ENCODE assay signal across 1 cellular context in the genomic region with DNA sequence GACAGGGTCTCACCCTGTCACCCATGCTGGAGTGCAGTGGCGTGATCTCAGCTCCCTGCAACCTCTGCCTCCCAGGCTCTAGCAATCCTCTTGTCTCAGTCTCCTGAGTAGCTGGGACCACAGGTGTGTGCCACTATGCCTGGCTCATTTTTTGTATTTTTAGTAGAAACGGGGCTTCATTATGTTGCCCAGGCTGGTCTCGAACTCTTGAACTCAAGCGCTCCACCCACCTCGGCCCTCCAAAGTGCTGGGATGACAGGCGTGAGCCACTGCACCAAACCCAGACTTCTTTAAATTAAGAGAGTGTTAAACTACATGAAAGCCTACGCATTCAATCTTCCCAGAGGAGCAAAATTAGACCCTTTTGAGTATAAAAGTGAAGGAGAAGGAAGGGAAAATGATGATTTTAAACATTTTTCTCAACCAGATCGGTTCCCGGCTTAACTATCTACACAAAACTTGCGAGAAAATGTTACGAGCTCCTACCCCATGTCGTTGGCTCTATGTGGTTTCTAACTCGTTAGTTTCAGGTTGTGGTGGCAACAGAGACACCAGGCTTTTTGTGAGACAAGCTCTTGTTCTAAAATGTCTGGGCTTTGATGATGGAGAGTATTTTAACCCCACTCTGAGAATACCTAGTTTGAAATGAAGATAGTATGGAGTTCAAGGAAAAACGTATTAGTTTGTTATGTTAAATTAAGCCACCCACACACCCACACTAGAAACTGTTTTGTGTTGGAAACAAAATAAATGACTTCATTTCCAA.
TF ChIP-seq lines count a peak whose summit lies in the region.

No MANE protein-coding gene starts in this region.

TF ChIP-seq in IMR-90, 13 proteins besides CTCF, POLR2A, EP300 and RAD21:
- TF ChIP-seq MXI1 (IDR thresholded peaks at IDR 0.05; ENCODE audit: borderline replicate concordance, low read depth, low read length): no peak
- TF ChIP-seq MAZ (IDR thresholded peaks at IDR 0.05; ENCODE audit: borderline replicate concordance, low read depth, low read length): no peak
- TF ChIP-seq CEBPB (IDR thresholded peaks at IDR 0.05; ENCODE audit: low read depth, low read length): no peak
- TF ChIP-seq, protein P1, sequence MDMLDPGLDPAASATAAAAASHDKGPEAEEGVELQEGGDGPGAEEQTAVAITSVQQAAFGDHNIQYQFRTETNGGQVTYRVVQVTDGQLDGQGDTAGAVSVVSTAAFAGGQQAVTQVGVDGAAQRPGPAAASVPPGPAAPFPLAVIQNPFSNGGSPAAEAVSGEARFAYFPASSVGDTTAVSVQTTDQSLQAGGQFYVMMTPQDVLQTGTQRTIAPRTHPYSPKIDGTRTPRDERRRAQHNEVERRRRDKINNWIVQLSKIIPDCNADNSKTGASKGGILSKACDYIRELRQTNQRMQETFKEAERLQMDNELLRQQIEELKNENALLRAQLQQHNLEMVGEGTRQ (IDR thresholded peaks at IDR 0.05; ENCODE audit: low read depth, low read length): no peak
- no peak for TF ChIP-seq FOS (IDR thresholded peaks at IDR 0.05; ENCODE audit: low read depth, low read length)
- TF ChIP-seq SMC3 (IDR thresholded peaks at IDR 0.05; ENCODE audit: low read depth, low read length): no peak
- TF ChIP-seq, protein P2, sequence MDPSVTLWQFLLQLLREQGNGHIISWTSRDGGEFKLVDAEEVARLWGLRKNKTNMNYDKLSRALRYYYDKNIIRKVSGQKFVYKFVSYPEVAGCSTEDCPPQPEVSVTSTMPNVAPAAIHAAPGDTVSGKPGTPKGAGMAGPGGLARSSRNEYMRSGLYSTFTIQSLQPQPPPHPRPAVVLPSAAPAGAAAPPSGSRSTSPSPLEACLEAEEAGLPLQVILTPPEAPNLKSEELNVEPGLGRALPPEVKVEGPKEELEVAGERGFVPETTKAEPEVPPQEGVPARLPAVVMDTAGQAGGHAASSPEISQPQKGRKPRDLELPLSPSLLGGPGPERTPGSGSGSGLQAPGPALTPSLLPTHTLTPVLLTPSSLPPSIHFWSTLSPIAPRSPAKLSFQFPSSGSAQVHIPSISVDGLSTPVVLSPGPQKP (IDR thresholded peaks at IDR 0.05; ENCODE audit: borderline replicate concordance, low read depth, low read length): no peak
- no peak for TF ChIP-seq NFE2L2 (IDR thresholded peaks at IDR 0.05; ENCODE audit: low read depth, low read length)
- no peak for TF ChIP-seq BHLHE40 (IDR thresholded peaks at IDR 0.05; ENCODE audit: low read depth, low read length)
- no peak for TF ChIP-seq RFX5 (IDR thresholded peaks at IDR 0.05; ENCODE audit: low read depth, low read length)
- no peak for TF ChIP-seq MAFK (IDR thresholded peaks at IDR 0.05; ENCODE audit: low read depth, low read length)
- no peak for TF ChIP-seq CHD1 (IDR thresholded peaks at IDR 0.05; ENCODE audit: low read depth, low read length)
- no peak for TF ChIP-seq RCOR1 (IDR thresholded peaks at IDR 0.05; ENCODE audit: insufficient replicate concordance, low read length)
